20 cellular contexts compared by ENCODE assay signal in the genomic region with DNA sequence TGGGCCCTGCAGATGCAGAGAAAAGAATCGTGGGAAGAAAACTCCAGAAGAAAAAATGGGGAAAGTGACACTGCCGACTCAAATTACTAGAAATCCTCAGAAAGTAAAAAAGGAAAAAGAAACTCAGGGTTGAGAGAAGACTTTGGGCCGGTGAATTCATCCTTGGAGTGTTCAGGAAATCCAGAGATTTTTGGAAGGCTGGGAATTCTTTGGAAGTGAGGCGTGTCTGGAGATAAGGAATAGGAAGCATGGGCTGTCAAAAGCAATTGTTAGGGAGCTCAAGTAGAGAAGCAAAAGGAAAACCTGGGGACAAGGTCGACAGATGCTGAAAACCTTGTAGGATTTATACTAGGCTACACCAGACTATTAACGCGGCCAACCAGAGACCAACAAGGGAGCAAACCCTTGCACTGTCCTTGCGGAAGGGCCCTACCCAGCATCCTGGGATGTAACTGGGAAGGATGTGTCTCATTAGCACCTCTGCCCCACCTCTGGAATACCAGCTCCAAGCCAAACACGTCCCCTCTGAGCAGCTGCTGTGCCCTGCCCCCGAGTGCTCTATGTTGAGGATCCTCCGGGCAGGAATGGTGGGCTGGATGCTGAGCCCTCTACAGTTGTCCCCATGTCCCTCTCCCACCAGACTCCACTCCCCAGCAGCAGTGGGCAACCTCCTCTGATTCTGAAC. TPM values are rescaled to one million over a fixed set of nuclear protein-coding genes. Genes with fewer than 3 reads are reported as not detected.
DNase-seq lines count a peak whose midpoint lies in the region; ATAC-seq and TF ChIP-seq lines count a peak whose summit lies in the region.
"Had no signal": no experiment of that assay in that cellular context is flagged by ENCODE, and none has a peak within 500 bp of the region (broad histone marks: within the 10 kb centered on the region; RNA-seq: fewer than 3 reads in every experiment).

No MANE protein-coding gene starts in this region.

- H3K9me3 Mint-ChIP-seq in MCF 10A (ENCODE audit: unreplicated experiment) (no peaks in the 10 kb centered on the region), neural crest cell (peaks cover 6% of the 10 kb centered on the region)
- no peaks in the 10 kb centered on the region for H3K9me3 Mint-ChIP-seq in stimulated activated memory B cell treated with anti-CD40 and anti-IgM and Interleukin-4, amounts not matched to agents 10 μg/mL and 1 μg/mL and 100 μg/mL, for 72 hours
- H3K9me3 Mint-ChIP-seq: activated B cell treated with CpG ODN at 0.5 μM for 24 hours; activated T-cell treated with anti-CD3 and anti-CD28 coated beads, Interleukin-2, amount 50 U/mL, for 24 hours had no signal

- CTCF ChIA-PET in MCF 10A (lab: Yijun Ruan, JAX) = interaction anchor here (0.6 to 1.5 kb wide), 3 partner anchors 11 to 42 kb away, joined by 3 to 4 read pairs (median 3); a partner anchor contains a TSS

- POLR2A ChIA-PET in MCF 10A (lab: Yijun Ruan, JAX) = no interaction called here

- H3K4me3 ChIP-seq in breast epithelium (no peak overlapping the region), fibroblast of the aortic adventitia (ENCODE audit: low read depth, low read length) (no peak overlapping the region), BE2C (ENCODE audit: low read depth, low read length) (no peak overlapping the region)
- H3K4me3 ChIP-seq: upper lobe of right lung had no signal

- H3K27ac Mint-ChIP-seq in MCF 10A (ENCODE audit: low read depth, unreplicated experiment) = no peak overlapping the region
- H3K27ac Mint-ChIP-seq in neural crest cell (ENCODE audit: unreplicated experiment) = peak overlapping the region; percentile 59
- H3K27ac Mint-ChIP-seq in stimulated activated memory B cell treated with anti-CD40 and anti-IgM and Interleukin-4, amounts not matched to agents 10 μg/mL and 1 μg/mL and 100 μg/mL, for 72 hours = no peak overlapping the region
- H3K27ac Mint-ChIP-seq: activated B cell treated with CpG ODN at 0.5 μM for 24 hours; activated T-cell treated with anti-CD3 and anti-CD28 coated beads, Interleukin-2, amount 50 U/mL, for 24 hours; B cell had no signal

- H3K36me3 ChIP-seq in breast epithelium = no peaks in the 10 kb centered on the region
- 0 out of 2 replicates have a peak, but pooled peaks cover 4% of the 10 kb centered on the region for H3K36me3 ChIP-seq in BE2C
- H3K36me3 ChIP-seq: upper lobe of right lung had no signal

- H3K36me3 Mint-ChIP-seq in MCF 10A (ENCODE audit: insufficient read depth, unreplicated experiment) (no peaks in the 10 kb centered on the region), neural crest cell (ENCODE audit: low read depth) (peaks cover 23% of the 10 kb centered on the region)
- H3K36me3 Mint-ChIP-seq in stimulated activated memory B cell treated with anti-CD40 and anti-IgM and Interleukin-4, amounts not matched to agents 10 μg/mL and 1 μg/mL and 100 μg/mL, for 72 hours = no peaks in the 10 kb centered on the region

- peak overlapping the region; percentile 21 to 25 for H3K27ac ChIP-seq in breast epithelium
- H3K27ac ChIP-seq: upper lobe of right lung had no signal

- no peaks in the 10 kb centered on the region for H3K9me3 ChIP-seq in breast epithelium
- no peaks in the 10 kb centered on the region for H3K9me3 ChIP-seq in BE2C
- H3K9me3 ChIP-seq: Caco-2, upper lobe of right lung had no signal

- BruUV-seq in MCF 10A (replicated peaks; lab: Mats Ljungman, UMichigan) = no TSS peak

- no peak for TF ChIP-seq POLR2A in breast epithelium (IDR thresholded peaks at IDR 0.05)

- DNase-seq in breast epithelium (ENCODE audit: low spot score in 2 of 2) (no peak), MCF 10A (ENCODE audit: unreplicated experiment) (no peak), fibroblast of the aortic adventitia (ENCODE audit: low read depth) (peak; percentile 39), neural crest cell (ENCODE audit: low read depth, low spot score) (no peak), BE2C (no peak)
- no peak for DNase-seq in central memory CD4-positive, alpha-beta T cell
- DNase-seq: 8988T; activated B cell treated with CpG ODN at 0.5 μM for 24 hours; activated naive CD4-positive, alpha-beta T cell; activated T-cell treated with anti-CD3 and anti-CD28 coated beads, Interleukin-2, amount 50 U/mL, for 24 hours; amniotic stem cell; Caco-2; KG1; NCI-H1930; upper lobe of right lung had no signal

- no peaks in the 10 kb centered on the region for H3K4me1 Mint-ChIP-seq in MCF 10A (ENCODE audit: insufficient read depth, unreplicated experiment)
- peaks cover 4% of the 10 kb centered on the region for H3K4me1 Mint-ChIP-seq in neural crest cell
- no peaks in the 10 kb centered on the region for H3K4me1 Mint-ChIP-seq in stimulated activated memory B cell treated with anti-CD40 and anti-IgM and Interleukin-4, amounts not matched to agents 10 μg/mL and 1 μg/mL and 100 μg/mL, for 72 hours
- H3K4me1 Mint-ChIP-seq: activated B cell treated with CpG ODN at 0.5 μM for 24 hours, B cell had no signal

- H3K4me3 Mint-ChIP-seq in MCF 10A (ENCODE audit: unreplicated experiment) = no peak overlapping the region
- no peak overlapping the region for H3K4me3 Mint-ChIP-seq in neural crest cell
- H3K4me3 Mint-ChIP-seq in stimulated activated memory B cell treated with anti-CD40 and anti-IgM and Interleukin-4, amounts not matched to agents 10 μg/mL and 1 μg/mL and 100 μg/mL, for 72 hours = no peak overlapping the region
- H3K4me3 Mint-ChIP-seq: activated B cell treated with CpG ODN at 0.5 μM for 24 hours; activated T-cell treated with anti-CD3 and anti-CD28 coated beads, Interleukin-2, amount 50 U/mL, for 24 hours; B cell had no signal

- H3K27me3 ChIP-seq in breast epithelium (no peaks in the 10 kb centered on the region), BE2C (no peaks in the 10 kb centered on the region)
- H3K27me3 ChIP-seq: upper lobe of right lung had no signal

- peak; percentile 44 for ATAC-seq in stimulated activated memory B cell treated with anti-CD40 and anti-IgM and Interleukin-4, amounts not matched to agents 10 μg/mL and 1 μg/mL and 100 μg/mL, for 72 hours
- no peak for ATAC-seq in activated CD4-positive, CD25-positive, alpha-beta regulatory T cell treated with anti-CD3 and anti-CD28 coated beads, Interleukin-2, amount 50 U/mL, for 24 hours
- ATAC-seq: Panc1, sciatic nerve, upper lobe of right lung had no signal

- TF ChIP-seq CTCF in breast epithelium (IDR thresholded peaks at IDR 0.05) = no peak
- TF ChIP-seq CTCF in MCF 10A (IDR thresholded peaks at IDR 0.05; ENCODE audit: unreplicated experiment) = no peak
- TF ChIP-seq CTCF in fibroblast of the aortic adventitia (IDR thresholded peaks at IDR 0.05; ENCODE audit: insufficient read depth, low read length) = no peak
- no peak for TF ChIP-seq CTCF in neural crest cell (conservative IDR thresholded peaks at IDR 0.05)
- TF ChIP-seq CTCF in BE2C (IDR thresholded peaks at IDR 0.05; ENCODE audit: low read depth, low read length) = no peak

- intact Hi-C loops in breast epithelium (cut with DNase I; ENCODE audit: low total_unique reads) = no loop called here
- intact Hi-C loops in MCF 10A (cut with micrococcal nuclease) = no loop called here

- H3K4me1 ChIP-seq in breast epithelium (no peaks in the 10 kb centered on the region), BE2C (no peaks in the 10 kb centered on the region)

- H3K27me3 Mint-ChIP-seq in MCF 10A (ENCODE audit: insufficient read depth, unreplicated experiment) (peaks cover 65% of the 10 kb centered on the region), neural crest cell (ENCODE audit: low read depth) (no peaks in the 10 kb centered on the region)
- peaks cover 59% of the 10 kb centered on the region for H3K27me3 Mint-ChIP-seq in stimulated activated memory B cell treated with anti-CD40 and anti-IgM and Interleukin-4, amounts not matched to agents 10 μg/mL and 1 μg/mL and 100 μg/mL, for 72 hours

RNA-seq across cellular contexts. Expression of a gene that starts 11.6 kb away (rescaled TPM):
- total RNA-seq in breast epithelium (10 to 100 TPM; 16.0 to 56.0 (median 55.8) TPM), MCF 10A (2022) (15.5 and 17.0 TPM in 2 replicates), fibroblast of the aortic adventitia (ENCODE audit: low replicate concordance) (11.4 and 17.4 TPM in 2 replicates), neural crest cell (46.4 and 48.3 TPM in 2 replicates)
- 65.5 TPM for polyA plus RNA-seq in BE2C (2012; ENCODE audit: insufficient read depth, insufficient read length, low read depth)
